In the genomic region with DNA sequence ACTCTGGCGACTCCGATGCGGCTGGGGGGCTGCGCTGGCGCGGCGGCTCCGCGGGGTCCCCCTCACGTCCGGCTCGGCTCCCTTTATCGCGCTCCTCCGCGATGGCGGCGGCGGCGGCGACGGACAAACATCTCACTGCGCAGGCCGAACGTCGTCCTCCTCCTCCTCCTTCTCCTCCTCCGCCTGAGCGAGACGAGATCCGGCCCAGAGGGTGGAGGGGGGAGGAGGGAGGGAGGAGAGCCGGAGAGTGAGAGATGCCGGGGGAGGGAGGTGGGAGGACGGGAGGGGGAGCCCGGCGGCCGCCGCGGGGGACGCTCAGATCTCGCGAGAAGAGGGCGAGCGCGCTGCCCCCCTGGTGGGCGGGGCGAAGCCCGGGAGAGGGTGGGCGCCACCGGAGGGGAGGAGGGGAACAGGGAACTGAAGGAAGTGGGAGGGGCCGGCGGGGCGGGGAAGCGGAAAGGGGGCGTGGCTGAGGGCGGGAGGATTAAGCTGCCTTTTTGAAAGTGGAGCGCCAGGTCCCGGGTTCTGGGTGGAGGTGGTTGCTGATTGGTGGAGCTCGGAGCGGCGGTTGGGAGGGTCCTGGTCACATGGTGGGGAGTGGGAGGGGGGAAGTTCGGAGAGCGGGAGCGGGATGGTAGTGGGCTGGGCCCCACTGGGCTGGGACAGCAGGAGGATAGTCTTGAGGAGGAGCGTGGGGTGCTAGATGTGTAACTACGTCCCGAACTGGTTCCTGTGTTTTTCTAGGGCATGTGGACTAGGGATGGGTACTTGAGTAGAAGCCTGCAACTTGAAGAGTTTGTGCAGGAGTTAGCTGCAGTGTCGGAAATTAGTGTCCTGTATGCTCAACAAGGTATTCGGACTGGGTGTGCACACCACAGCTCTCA, we compare ENCODE assay signal across 1 cellular context.
TF ChIP-seq lines count a peak whose summit lies in the region.

CUL3 (minus strand) TSS at position 159 of the 884 bp plus-strand sequence. CDS start 354 bp downstream, outside the sequence.

TF ChIP-seq in K562, 482 proteins besides CTCF, POLR2A, EP300 and RAD21 (continued from another document and continues in another):
- peak; percentile 48; the same call in 1 of the 2 replicates for TF ChIP-seq GATAD2A (IDR thresholded peaks at IDR 0.05)
- TF ChIP-seq MAZ (CRISPR knock-in tag; conservative IDR thresholded peaks at IDR 0.05 in 1 of 2, IDR thresholded peaks at IDR 0.05 in 1 of 2), result peak; percentile 91 to 95
- TF ChIP-seq NCOR1 (IDR thresholded peaks at IDR 0.05), result 0 out of 2 replicates have a peak, but pooled peaks have one; percentile 30
- no peak for TF ChIP-seq TFAM (CRISPR knock-in tag; conservative IDR thresholded peaks at IDR 0.05)
- no peak for TF ChIP-seq COPS2 (conservative IDR thresholded peaks at IDR 0.05)
- TF ChIP-seq HNRNPLL (IDR thresholded peaks at IDR 0.05; ENCODE audit: low read depth, low read length, poor library complexity, severe bottlenecking), result peak; percentile 21
- TF ChIP-seq ELF4 (CRISPR knock-in tag; IDR thresholded peaks at IDR 0.05), result peak; percentile 30; the same call in 1 of the 2 replicates
- no peak for TF ChIP-seq PTTG1 (tag; IDR thresholded peaks at IDR 0.05; ENCODE audit: low read depth)
- no peak for TF ChIP-seq ZNF165 (CRISPR knock-in tag; IDR thresholded peaks at IDR 0.05; ENCODE audit: borderline replicate concordance)
- peak; percentile 27 for TF ChIP-seq PRDM10 (IDR thresholded peaks at IDR 0.05; ENCODE audit: partially characterized antibody)
- TF ChIP-seq MBD2 (IDR thresholded peaks at IDR 0.05; ENCODE audit: borderline replicate concordance, low read depth), result peak; percentile 38; the same call in 1 of the 2 replicates
- peak; percentile 3 for TF ChIP-seq CCNT2 (IDR thresholded peaks at IDR 0.05; ENCODE audit: borderline replicate concordance, extremely low read depth, insufficient read length, low read depth, low read length)
- TF ChIP-seq CREM (IDR thresholded peaks at IDR 0.05; ENCODE audit: low read depth), result peak; percentile 42
- no peak for TF ChIP-seq CEBPB (tag; IDR thresholded peaks at IDR 0.05)
- 0 out of 2 replicates have a peak, but pooled peaks have one; percentile 69 for TF ChIP-seq POLR2H (tag; IDR thresholded peaks at IDR 0.05; ENCODE audit: low read depth)
- TF ChIP-seq NRF1 (conservative IDR thresholded peaks at IDR 0.05 in 1 of 2, IDR thresholded peaks at IDR 0.05 in 1 of 2), result peak; percentile 26 to 33; a peak in 1 of 4 replicates
- TF ChIP-seq, protein P1, sequence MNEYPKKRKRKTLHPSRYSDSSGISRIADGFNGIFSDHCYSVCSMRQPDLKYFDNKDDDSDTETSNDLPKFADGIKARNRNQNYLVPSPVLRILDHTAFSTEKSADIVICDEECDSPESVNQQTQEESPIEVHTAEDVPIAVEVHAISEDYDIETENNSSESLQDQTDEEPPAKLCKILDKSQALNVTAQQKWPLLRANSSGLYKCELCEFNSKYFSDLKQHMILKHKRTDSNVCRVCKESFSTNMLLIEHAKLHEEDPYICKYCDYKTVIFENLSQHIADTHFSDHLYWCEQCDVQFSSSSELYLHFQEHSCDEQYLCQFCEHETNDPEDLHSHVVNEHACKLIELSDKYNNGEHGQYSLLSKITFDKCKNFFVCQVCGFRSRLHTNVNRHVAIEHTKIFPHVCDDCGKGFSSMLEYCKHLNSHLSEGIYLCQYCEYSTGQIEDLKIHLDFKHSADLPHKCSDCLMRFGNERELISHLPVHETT (CRISPR knock-in tag; conservative IDR thresholded peaks at IDR 0.05 in 1 of 2, IDR thresholded peaks at IDR 0.05 in 1 of 2), result 0 out of 4 replicates have a peak, but pooled peaks of 1 of the 2 experiments have one; percentile 43
- peak; percentile 67 for TF ChIP-seq GABPA (tag; conservative IDR thresholded peaks at IDR 0.05; ENCODE audit: low read depth)
- no peak for TF ChIP-seq ZNF75A (CRISPR knock-in tag; IDR thresholded peaks at IDR 0.05)
- peak; percentile 79 for TF ChIP-seq RBFOX2 (IDR thresholded peaks at IDR 0.05; ENCODE audit: low read depth, low read length)
- TF ChIP-seq CGGBP1 (CRISPR knock-in tag; IDR thresholded peaks at IDR 0.05), result peak; percentile 76; the same call in 1 of the 2 replicates
- no peak for TF ChIP-seq JUN (IDR thresholded peaks at IDR 0.05; ENCODE audit: borderline replicate concordance, low read depth, low read length)
- TF ChIP-seq JUN (CRISPR knock-in tag; IDR thresholded peaks at IDR 0.05; ENCODE audit: borderline replicate concordance), result no peak
- no peak for TF ChIP-seq GTF3C2 (IDR thresholded peaks at IDR 0.05; ENCODE audit: borderline replicate concordance, extremely low read depth, insufficient read length)
- TF ChIP-seq NFIC (IDR thresholded peaks at IDR 0.05), result peak; percentile 3; the same call in 1 of the 2 replicates
- TF ChIP-seq, protein P2, sequence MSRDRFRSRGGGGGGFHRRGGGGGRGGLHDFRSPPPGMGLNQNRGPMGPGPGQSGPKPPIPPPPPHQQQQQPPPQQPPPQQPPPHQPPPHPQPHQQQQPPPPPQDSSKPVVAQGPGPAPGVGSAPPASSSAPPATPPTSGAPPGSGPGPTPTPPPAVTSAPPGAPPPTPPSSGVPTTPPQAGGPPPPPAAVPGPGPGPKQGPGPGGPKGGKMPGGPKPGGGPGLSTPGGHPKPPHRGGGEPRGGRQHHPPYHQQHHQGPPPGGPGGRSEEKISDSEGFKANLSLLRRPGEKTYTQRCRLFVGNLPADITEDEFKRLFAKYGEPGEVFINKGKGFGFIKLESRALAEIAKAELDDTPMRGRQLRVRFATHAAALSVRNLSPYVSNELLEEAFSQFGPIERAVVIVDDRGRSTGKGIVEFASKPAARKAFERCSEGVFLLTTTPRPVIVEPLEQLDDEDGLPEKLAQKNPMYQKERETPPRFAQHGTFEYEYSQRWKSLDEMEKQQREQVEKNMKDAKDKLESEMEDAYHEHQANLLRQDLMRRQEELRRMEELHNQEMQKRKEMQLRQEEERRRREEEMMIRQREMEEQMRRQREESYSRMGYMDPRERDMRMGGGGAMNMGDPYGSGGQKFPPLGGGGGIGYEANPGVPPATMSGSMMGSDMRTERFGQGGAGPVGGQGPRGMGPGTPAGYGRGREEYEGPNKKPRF (IDR thresholded peaks at IDR 0.05; ENCODE audit: low read depth, low read length), result no peak
- no peak for TF ChIP-seq TRIM28 (IDR thresholded peaks at IDR 0.05)
- TF ChIP-seq, protein P3, sequence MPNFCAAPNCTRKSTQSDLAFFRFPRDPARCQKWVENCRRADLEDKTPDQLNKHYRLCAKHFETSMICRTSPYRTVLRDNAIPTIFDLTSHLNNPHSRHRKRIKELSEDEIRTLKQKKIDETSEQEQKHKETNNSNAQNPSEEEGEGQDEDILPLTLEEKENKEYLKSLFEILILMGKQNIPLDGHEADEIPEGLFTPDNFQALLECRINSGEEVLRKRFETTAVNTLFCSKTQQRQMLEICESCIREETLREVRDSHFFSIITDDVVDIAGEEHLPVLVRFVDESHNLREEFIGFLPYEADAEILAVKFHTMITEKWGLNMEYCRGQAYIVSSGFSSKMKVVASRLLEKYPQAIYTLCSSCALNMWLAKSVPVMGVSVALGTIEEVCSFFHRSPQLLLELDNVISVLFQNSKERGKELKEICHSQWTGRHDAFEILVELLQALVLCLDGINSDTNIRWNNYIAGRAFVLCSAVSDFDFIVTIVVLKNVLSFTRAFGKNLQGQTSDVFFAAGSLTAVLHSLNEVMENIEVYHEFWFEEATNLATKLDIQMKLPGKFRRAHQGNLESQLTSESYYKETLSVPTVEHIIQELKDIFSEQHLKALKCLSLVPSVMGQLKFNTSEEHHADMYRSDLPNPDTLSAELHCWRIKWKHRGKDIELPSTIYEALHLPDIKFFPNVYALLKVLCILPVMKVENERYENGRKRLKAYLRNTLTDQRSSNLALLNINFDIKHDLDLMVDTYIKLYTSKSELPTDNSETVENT (CRISPR knock-in tag; IDR thresholded peaks at IDR 0.05), result peak; percentile 49; the same call in 1 of the 2 replicates
- TF ChIP-seq ZNF431 (CRISPR knock-in tag; IDR thresholded peaks at IDR 0.05), result 0 out of 2 replicates have a peak, but pooled peaks have one; percentile 25
- TF ChIP-seq USF1 (CRISPR knock-in tag; IDR thresholded peaks at IDR 0.05), result peak; percentile 90
- no peak for TF ChIP-seq ZNF79 (CRISPR knock-in tag; IDR thresholded peaks at IDR 0.05; ENCODE audit: low read depth)
- peak; percentile 89 for TF ChIP-seq RAD51 (IDR thresholded peaks at IDR 0.05; ENCODE audit: borderline replicate concordance, low read depth)
- TF ChIP-seq, protein P4, sequence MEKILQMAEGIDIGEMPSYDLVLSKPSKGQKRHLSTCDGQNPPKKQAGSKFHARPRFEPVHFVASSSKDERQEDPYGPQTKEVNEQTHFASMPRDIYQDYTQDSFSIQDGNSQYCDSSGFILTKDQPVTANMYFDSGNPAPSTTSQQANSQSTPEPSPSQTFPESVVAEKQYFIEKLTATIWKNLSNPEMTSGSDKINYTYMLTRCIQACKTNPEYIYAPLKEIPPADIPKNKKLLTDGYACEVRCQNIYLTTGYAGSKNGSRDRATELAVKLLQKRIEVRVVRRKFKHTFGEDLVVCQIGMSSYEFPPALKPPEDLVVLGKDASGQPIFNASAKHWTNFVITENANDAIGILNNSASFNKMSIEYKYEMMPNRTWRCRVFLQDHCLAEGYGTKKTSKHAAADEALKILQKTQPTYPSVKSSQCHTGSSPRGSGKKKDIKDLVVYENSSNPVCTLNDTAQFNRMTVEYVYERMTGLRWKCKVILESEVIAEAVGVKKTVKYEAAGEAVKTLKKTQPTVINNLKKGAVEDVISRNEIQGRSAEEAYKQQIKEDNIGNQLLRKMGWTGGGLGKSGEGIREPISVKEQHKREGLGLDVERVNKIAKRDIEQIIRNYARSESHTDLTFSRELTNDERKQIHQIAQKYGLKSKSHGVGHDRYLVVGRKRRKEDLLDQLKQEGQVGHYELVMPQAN (IDR thresholded peaks at IDR 0.05; ENCODE audit: borderline replicate concordance), result peak; percentile 41; the same call in 1 of the 2 replicates
- peak; percentile 15; the same call in 1 of the 2 replicates for TF ChIP-seq MXI1 (IDR thresholded peaks at IDR 0.05; ENCODE audit: low read depth, low read length)
- no peak for TF ChIP-seq ZNF436 (CRISPR knock-in tag; IDR thresholded peaks at IDR 0.05)
- TF ChIP-seq HMGN3 (IDR thresholded peaks at IDR 0.05; ENCODE audit: borderline replicate concordance, extremely low read depth, insufficient read length, low read depth, low read length), result peak; percentile 12
